Comparison of ENCODE assay signal across 20 cellular contexts in genomic region chr9:97786341-97786740, GRCh38.
A peak's percentile ranks its signal among the peaks of the same experiment; 100 is the strongest.
DNase-seq lines count a peak whose midpoint lies in the region; ATAC-seq, FAIRE-seq and TF ChIP-seq lines count a peak whose summit lies in the region.
"Had no signal": no experiment of that assay in that cellular context is flagged by ENCODE, and none has a peak within 500 bp of the region (broad histone marks: within the 10 kb centered on the region; RNA-seq: fewer than 3 reads in every experiment).

No MANE protein-coding gene starts in this region.

- FAIRE-seq in astrocyte (lab: Jason Lieb, UNC), result no peak
- FAIRE-seq: GM12878, GM19239 had no signal

- H3K36me3 Mint-ChIP-seq in HFFc6 (ENCODE audit: low read depth) (peaks cover 7% of the 10 kb centered on the region), astrocyte (ENCODE audit: low read depth, unreplicated experiment) (peaks cover 2% of the 10 kb centered on the region)

- peak overlapping the region; percentile 20; the same call in 1 of the 2 replicates for H3K4me3 Mint-ChIP-seq in HFFc6
- H3K4me3 Mint-ChIP-seq in astrocyte (ENCODE audit: unreplicated experiment), result no peak overlapping the region
- H3K4me3 Mint-ChIP-seq: activated T-helper 17 cell treated with anti-CD3 and anti-CD28 coated beads, Interleukin-2, amount 50 U/mL, for 72 hours had no signal

- peaks cover 4% of the 10 kb centered on the region for H3K27me3 ChIP-seq in astrocyte (ENCODE audit: insufficient read depth, low read length)
- H3K27me3 ChIP-seq in effector memory CD4-positive, alpha-beta T cell (replicated peaks; ENCODE audit: control insufficient read depth, insufficient read depth, low read length, poor library complexity, severe bottlenecking), result no peaks in the 10 kb centered on the region
- H3K27me3 ChIP-seq: suprapubic skin had no signal

- no peaks in the 10 kb centered on the region for H3K9me3 ChIP-seq in astrocyte (ENCODE audit: insufficient read depth, low read depth, low read length)
- no peaks in the 10 kb centered on the region for H3K9me3 ChIP-seq in effector memory CD4-positive, alpha-beta T cell (ENCODE audit: control insufficient read depth, low read length)
- H3K9me3 ChIP-seq: gastroesophageal sphincter, suprapubic skin had no signal

- H3K4me1 Mint-ChIP-seq in HFFc6 (ENCODE audit: low read depth) (peaks cover 10% of the 10 kb centered on the region), astrocyte (ENCODE audit: low read depth, unreplicated experiment) (peaks cover 10% of the 10 kb centered on the region)
- H3K4me1 Mint-ChIP-seq: activated T-helper 17 cell treated with anti-CD3 and anti-CD28 coated beads, Interleukin-2, amount 50 U/mL, for 72 hours had no signal

- no peaks in the 10 kb centered on the region for H3K9me3 Mint-ChIP-seq in HFFc6
- H3K9me3 Mint-ChIP-seq in astrocyte (ENCODE audit: unreplicated experiment), result peaks cover 8% of the 10 kb centered on the region
- H3K9me3 Mint-ChIP-seq: activated T-helper 17 cell treated with anti-CD3 and anti-CD28 coated beads, Interleukin-2, amount 50 U/mL, for 72 hours had no signal

- H3K27ac Mint-ChIP-seq in HFFc6 (peak overlapping the region; percentile 51; the same call in 1 of the 2 replicates), astrocyte (ENCODE audit: unreplicated experiment) (peak overlapping the region; percentile 72)
- H3K27ac Mint-ChIP-seq: activated T-helper 17 cell treated with anti-CD3 and anti-CD28 coated beads, Interleukin-2, amount 50 U/mL, for 72 hours had no signal

- no peak overlapping the region for H3K27ac ChIP-seq in astrocyte (ENCODE audit: low read depth, low read length)
- no peak overlapping the region for H3K27ac ChIP-seq in effector memory CD4-positive, alpha-beta T cell (ENCODE audit: insufficient read depth, low read length, poor library complexity, severe bottlenecking)
- H3K27ac ChIP-seq: gastroesophageal sphincter, KMS-11, suprapubic skin had no signal

- no peak overlapping the region for H2AFZ ChIP-seq in astrocyte (ENCODE audit: low read depth, low read length)

- DNase-seq in AG08395 (ENCODE audit: low spot score) (peak; percentile 52), HFFc6 (peak; percentile 60), astrocyte (ENCODE audit: low read depth) (no peak), iris pigment epithelial cell (ENCODE audit: low read depth) (peak; percentile 37), GM19238 (ENCODE audit: insufficient read length, low spot score) (no peak), NCI-H774 (lab: John Stamatoyannopoulos, UW) (no peak)
- no peak for DNase-seq in effector memory CD4-positive, alpha-beta T cell
- DNase-seq: activated CD4-positive, alpha-beta T cell treated with anti-CD3 and anti-CD28 coated beads, Interleukin-2, amount 50 U/mL, for 1 hour; DND-41; kidney glomerular epithelial cell; NCI-H187 treated with DMSO at 0.1 percent for 48 hours; NCI-H526 treated with DMSO at 0.1 percent for 48 hours; posterior cingulate gyrus had no signal

- no peak for TF ChIP-seq CTCF in HFFc6 (IDR thresholded peaks at IDR 0.05)
- TF ChIP-seq CTCF in astrocyte (IDR thresholded peaks at IDR 0.05; ENCODE audit: insufficient read depth, low read depth, low read length), result no peak

- no peaks in the 10 kb centered on the region for H3K36me3 ChIP-seq in astrocyte (ENCODE audit: insufficient read depth, low read length)
- H3K36me3 ChIP-seq in effector memory CD4-positive, alpha-beta T cell (ENCODE audit: control insufficient read depth, insufficient read depth, low read length), result no peaks in the 10 kb centered on the region
- H3K36me3 ChIP-seq: gastroesophageal sphincter, suprapubic skin had no signal

- H3K9ac ChIP-seq in astrocyte (ENCODE audit: low read length), result no peak overlapping the region
- H3K9ac ChIP-seq: KMS-11 had no signal

- H3K4me2 ChIP-seq in astrocyte (ENCODE audit: low read length), result no peak overlapping the region
- H3K4me2 ChIP-seq: KMS-11 had no signal

- ATAC-seq in HG03460 (IDR thresholded peaks at IDR 0.05; ENCODE audit: unreplicated experiment), result no peak
- ATAC-seq: activated T-helper 17 cell treated with anti-CD3 and anti-CD28 coated beads, Interleukin-2, amount 50 U/mL, for 72 hours; gastroesophageal sphincter; GM12878 had no signal

- H3K27me3 Mint-ChIP-seq in HFFc6 (ENCODE audit: insufficient read depth) (peaks cover 7% of the 10 kb centered on the region), astrocyte (ENCODE audit: low read depth, unreplicated experiment) (peaks cover 4% of the 10 kb centered on the region)

- H3K4me3 ChIP-seq in astrocyte (ENCODE audit: insufficient read depth, low read depth, low read length), result no peak overlapping the region
- H3K4me3 ChIP-seq in effector memory CD4-positive, alpha-beta T cell (ENCODE audit: insufficient read depth, low read depth, low read length, poor library complexity, severe bottlenecking), result no peak overlapping the region
- H3K4me3 ChIP-seq: gastroesophageal sphincter, GM12878, suprapubic skin had no signal

- no peaks in the 10 kb centered on the region for H3K79me2 ChIP-seq in astrocyte (ENCODE audit: insufficient read depth, low read length)

- no peaks in the 10 kb centered on the region for H4K20me1 ChIP-seq in astrocyte (ENCODE audit: insufficient read depth, low read length)

- no peaks in the 10 kb centered on the region for H3K4me1 ChIP-seq in astrocyte (ENCODE audit: insufficient read depth, low read length)
- no peaks in the 10 kb centered on the region for H3K4me1 ChIP-seq in effector memory CD4-positive, alpha-beta T cell (ENCODE audit: control insufficient read depth, insufficient read depth, low read length, poor library complexity, severe bottlenecking)
- H3K4me1 ChIP-seq: gastroesophageal sphincter, suprapubic skin had no signal

Comparison
In these comparisons a context has a peak if more than half of its experiments do, and no peak if none do; other contexts are left out.
1. DNase-seq: peak in AG08395 (single experiment), HFFc6 (single experiment) and iris pigment epithelial cell (single experiment); none in astrocyte (single experiment), effector memory CD4-positive, alpha-beta T cell (0 of 3), GM19238 (single experiment) and NCI-H774 (single experiment).